In genomic region chr7:112362796-112363195, GRCh38 we compare ENCODE assay signal across 14 cellular contexts.
DNase-seq lines count a peak whose midpoint lies in the region; ATAC-seq and TF ChIP-seq lines count a peak whose summit lies in the region.
"Had no signal": no experiment of that assay in that cellular context is flagged by ENCODE, and none has a peak within 500 bp of the region (broad histone marks: within the 10 kb centered on the region; RNA-seq: fewer than 3 reads in every experiment).

No MANE protein-coding gene starts in this region.

- ATAC-seq in left lung (peak; percentile 75), HG02884 (IDR thresholded peaks at IDR 0.05; ENCODE audit: unreplicated experiment) (no peak), GM18868 (IDR thresholded peaks at IDR 0.05; ENCODE audit: unreplicated experiment) (no peak)

- H3K27ac ChIP-seq in left lung, result peak overlapping the region in 1 of 2 donors; percentile 53
- H3K27ac ChIP-seq: A549 had no signal

- H3K27me3 ChIP-seq in left lung, result no peaks in the 10 kb centered on the region

- no peak for TF ChIP-seq CTCF in left lung (IDR thresholded peaks at IDR 0.05)

- peaks cover 0 to 13% of the 10 kb centered on the region in 2 donors for H3K4me1 ChIP-seq in left lung
- H3K4me1 ChIP-seq: A549, Caco-2 had no signal

- peak; percentile 34 for DNase-seq in NCI-H748 (lab: John Stamatoyannopoulos, UW; ENCODE audit: unreplicated experiment)
- no peak for DNase-seq in NCI-H748 treated with DMSO at 0.1 percent for 48 hours (lab: John Stamatoyannopoulos, UW)
- peak; percentile 57 for DNase-seq in NCI-H345 treated with DMSO at 0.1 percent for 48 hours (lab: John Stamatoyannopoulos, UW; ENCODE audit: unreplicated experiment)
- peak in 1 of 2 donors; percentile 38 for DNase-seq in left lung
- peak; percentile 2 for DNase-seq in stromal cell of bone marrow (ENCODE audit: low read depth)
- DNase-seq in NCI-H446 treated with DMSO at 0.1 percent for 48 hours (lab: John Stamatoyannopoulos, UW), result no peak
- DNase-seq: activated CD4-positive, alpha-beta T cell treated with anti-CD3 and anti-CD28 coated beads for 48 hours; activated T-cell treated with anti-CD3 and anti-CD28 coated beads, Interleukin-2, amount 50 U/mL, for 48 hours; Caco-2; effector CD4-positive, alpha-beta T cell; T-helper 2 cell had no signal

- H3K4me3 ChIP-seq in left lung, result no peak overlapping the region
- H3K4me3 ChIP-seq: A549 had no signal

- intact Hi-C loops in left lung (cut with DNase I), result no loop called here

- H3K9me3 ChIP-seq in left lung, result no peaks in the 10 kb centered on the region
- H3K9me3 ChIP-seq: Caco-2 had no signal

- no peaks in the 10 kb centered on the region for H3K36me3 ChIP-seq in left lung

Comparison
In these comparisons a context has a peak if more than half of its experiments do, and no peak if none do; other contexts are left out.
1. DNase-seq: peak in NCI-H748 (single experiment), NCI-H345 treated with DMSO at 0.1 percent for 48 hours (single experiment) and stromal cell of bone marrow (single experiment); none in NCI-H748 treated with DMSO at 0.1 percent for 48 hours (single experiment) and NCI-H446 treated with DMSO at 0.1 percent for 48 hours (single experiment).